21 cellular contexts compared by ENCODE assay signal in genomic region chr5:134958755-134959154, GRCh38. TPM values are rescaled to one million over a fixed set of nuclear protein-coding genes. Genes with fewer than 3 reads are reported as not detected.
DNase-seq lines count a peak whose midpoint lies in the region; ATAC-seq and TF ChIP-seq lines count a peak whose summit lies in the region.
"Had no signal": no experiment of that assay in that cellular context is flagged by ENCODE, and none has a peak within 500 bp of the region (broad histone marks: within the 10 kb centered on the region; RNA-seq: fewer than 3 reads in every experiment).

No MANE protein-coding gene starts in this region.

- H3K79me1 ChIP-seq in neuronal stem cell (ENCODE audit: low read depth, low read length), result no peaks in the 10 kb centered on the region

- WGBS in neuronal stem cell (ENCODE audit: extremely low coverage in 2 of 2, insufficient read length in 2 of 2, insufficient replicate concordance in 1 of 2), 2 donors, result no CpG with 5 or more reads among the region's 3 CpGs

- no peak for TF ChIP-seq CTCF in GM20000 (IDR thresholded peaks at IDR 0.05; ENCODE audit: extremely low read depth, missing control alignments)

- no peak overlapping the region for H3K4me3 ChIP-seq in neuronal stem cell (ENCODE audit: low read length in 2 of 2)
- H3K4me3 ChIP-seq: coronary artery, gastroesophageal sphincter, lung, skin epidermis had no signal

- no peak overlapping the region for H3K4me2 ChIP-seq in neuronal stem cell (ENCODE audit: insufficient read depth, low read length, poor library complexity, severe bottlenecking)

- no peak overlapping the region for H3K14ac ChIP-seq in neuronal stem cell (ENCODE audit: low read length)

- no peak overlapping the region for H3K27ac ChIP-seq in neuronal stem cell (replicated peaks; ENCODE audit: low read length)
- H3K27ac ChIP-seq: coronary artery, epithelial cell of prostate, gastroesophageal sphincter, skin epidermis had no signal

- H2AK5ac ChIP-seq in neuronal stem cell (ENCODE audit: low read depth, low read length), result no peak overlapping the region

- H3K4me1 ChIP-seq in neuronal stem cell (ENCODE audit: control insufficient read depth in 2 of 2, insufficient read depth in 1 of 2, low read depth in 1 of 2, low read length in 2 of 2), result peaks cover 4% of the 10 kb centered on the region in 2 donors

- H3K4ac ChIP-seq in neuronal stem cell (ENCODE audit: low read length), result no peak overlapping the region

- H2BK12ac ChIP-seq in neuronal stem cell (ENCODE audit: low read length), result no peak overlapping the region

- peaks cover 2 to 11% of the 10 kb centered on the region in 2 donors for H3K9me3 ChIP-seq in neuronal stem cell (replicated peaks in 1 of 2; ENCODE audit: control insufficient read depth in 2 of 2, insufficient read depth in 1 of 2, low read depth in 1 of 2, low read length in 2 of 2)

- H2BK5ac ChIP-seq in neuronal stem cell (ENCODE audit: low read length), result no peak overlapping the region

- H3K27me3 ChIP-seq in neuronal stem cell (ENCODE audit: control insufficient read depth in 3 of 3, insufficient read depth in 3 of 3, low read depth in 1 of 3, low read length in 3 of 3), result no peaks in the 10 kb centered on the region
- H3K27me3 ChIP-seq: gastroesophageal sphincter had no signal

- DNase-seq in HT-29 (ENCODE audit: low spot score) (peak; percentile 24), SW480 (ENCODE audit: low spot score) (peak; percentile 33), iPS DF 4.7 (ENCODE audit: extremely low read depth, low spot score) (peak; percentile 30), neuronal stem cell (ENCODE audit: low spot score) (peak; percentile 12), GM20000 (ENCODE audit: low spot score) (no peak), A172 (ENCODE audit: low spot score) (no peak)
- DNase-seq: activated CD8-positive, alpha-beta T cell treated with anti-CD3 and anti-CD28 coated beads, Interleukin-2, amount 10 ng/mL, durations not matched to agents 7 days and 5 days; activated T-cell treated with anti-CD3 and anti-CD28 coated beads, Interleukin-2, amount 50 U/mL, for 48 hours; AML-193; COR-L47; naive thymus-derived CD4-positive, alpha-beta T cell; NCI-H1930; SHP77; stimulated activated CD4-positive, alpha-beta T cell treated with anti-CD3 and anti-CD28 coated beads, Interleukin-4, amount 100 ng/mL, for 1 hour had no signal

- H4K91ac ChIP-seq in neuronal stem cell (ENCODE audit: low read depth, low read length, poor library complexity), result no peak overlapping the region

- no peak overlapping the region for H3K23ac ChIP-seq in neuronal stem cell (ENCODE audit: low read depth, low read length, poor library complexity)

- no peak overlapping the region for H2AFZ ChIP-seq in neuronal stem cell (ENCODE audit: low read length)

- ATAC-seq in HG03354 (IDR thresholded peaks at IDR 0.05; ENCODE audit: poor library complexity, severe bottlenecking, unreplicated experiment), result no peak
- ATAC-seq: activated CD8-positive, alpha-beta T cell treated with anti-CD3 and anti-CD28 coated beads, Interleukin-2, amount 10 ng/mL, durations not matched to agents 7 days and 5 days; activated naive CD4-positive, alpha-beta T cell treated with anti-CD3 and anti-CD28 coated beads, Interleukin-2, amount 50 U/mL, for 72 hours; gastroesophageal sphincter; naive thymus-derived CD4-positive, alpha-beta T cell had no signal

- H2BK15ac ChIP-seq in neuronal stem cell (ENCODE audit: low read length), result no peak overlapping the region

- no peak overlapping the region for H3K9ac ChIP-seq in neuronal stem cell (ENCODE audit: low read depth, low read length, poor library complexity)

- no peak overlapping the region for H4K8ac ChIP-seq in neuronal stem cell (ENCODE audit: low read depth, low read length)

- no peak overlapping the region for H3K18ac ChIP-seq in neuronal stem cell (ENCODE audit: low read length)

- H2BK120ac ChIP-seq in neuronal stem cell (ENCODE audit: low read depth, low read length), result no peak overlapping the region

- H3K36me3 ChIP-seq in neuronal stem cell (replicated peaks in 1 of 2; ENCODE audit: control insufficient read depth in 2 of 2, insufficient read depth in 2 of 2, low read length in 2 of 2), result peaks cover 0 to 22% of the 10 kb centered on the region in 2 donors

RNA-seq across cellular contexts. Expression of gene CATSPER3, which starts 9.0 kb away (rescaled TPM):
- total RNA-seq in HT-29 (2014; rRNA removed; shearing (Covaris generic)), result not detected in 2 replicates
- 0.08 TPM for polyA plus RNA-seq in neuronal stem cell (2013, experiment 1 of 2)
- polyA plus RNA-seq in neuronal stem cell (2013, experiment 2 of 2), result 0.07 TPM
- total RNA-seq in A172 (2014; rRNA removed; shearing (Covaris generic)), result not detected in 2 replicates

RNA-seq across cellular contexts. Expression of gene PCBD2, which starts 53.8 kb away (rescaled TPM):
- total RNA-seq in HT-29 (2014; rRNA removed; shearing (Covaris generic)), result 6.6 and 7.6 TPM in 2 replicates
- 1.2 TPM for polyA plus RNA-seq in neuronal stem cell (2013, experiment 1 of 2)
- 1.1 TPM for polyA plus RNA-seq in neuronal stem cell (2013, experiment 2 of 2)
- 5.5 and 6.0 TPM in 2 replicates for total RNA-seq in A172 (2014; rRNA removed; shearing (Covaris generic))

Comparison
In these comparisons a context has a peak if more than half of its experiments do, and no peak if none do; other contexts are left out.
1. DNase-seq: peak in HT-29 (single experiment), SW480 (single experiment), iPS DF 4.7 (single experiment) and neuronal stem cell (single experiment); none in GM20000 (single experiment) and A172 (single experiment).